ENCODE assay signal across 8 cellular contexts in the genomic region with DNA sequence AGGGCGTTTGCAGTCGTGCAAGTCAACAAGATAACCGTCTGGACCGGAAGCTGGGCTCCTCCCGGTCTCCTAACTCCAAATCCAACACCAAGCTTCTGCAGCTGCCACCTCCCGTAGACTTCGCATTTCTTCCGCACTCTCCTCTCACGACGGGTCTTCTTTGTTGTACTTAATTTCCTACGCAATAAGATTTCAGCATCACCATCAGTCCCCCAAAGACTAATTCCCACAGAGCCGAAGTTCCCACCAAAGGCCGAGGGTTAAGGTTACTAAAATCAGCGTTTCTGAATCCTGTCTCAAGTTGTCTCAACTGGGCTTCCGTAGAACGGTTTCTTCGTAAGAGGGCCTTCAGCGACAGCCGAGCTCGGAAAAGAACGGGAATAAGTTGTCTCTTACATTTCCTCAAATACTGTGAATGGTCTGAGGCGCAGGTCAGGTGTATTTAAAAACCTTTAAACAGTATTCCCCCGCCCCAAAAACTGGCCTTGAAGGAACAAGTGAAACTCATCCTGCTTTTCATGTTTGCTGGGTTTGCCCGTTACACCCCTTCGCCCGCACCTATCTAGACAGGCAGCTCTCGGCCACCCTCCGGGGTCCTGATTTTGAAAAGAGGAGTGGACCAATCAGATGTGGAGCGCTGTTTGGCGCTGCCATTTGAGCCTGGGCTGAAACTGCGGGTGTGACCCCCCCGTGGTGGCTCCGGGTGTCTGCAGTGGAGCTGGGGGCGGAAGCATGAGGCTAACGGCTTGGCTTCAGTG.
A peak's percentile ranks its signal among the peaks of the same experiment; 100 is the strongest.
DNase-seq lines count a peak whose midpoint lies in the region; ATAC-seq and TF ChIP-seq lines count a peak whose summit lies in the region.
"Not testable (repeated sequence)": the region's sequence is repeated elsewhere in the genome, so short reads cannot be mapped to it uniquely, and the experiment has no call there.

TSS of gene ARHGAP11B (plus strand) at position 693 of the 758 bp plus-strand sequence.

- peak; percentile 15 for TF ChIP-seq POLR2A in GM19099 (IDR thresholded peaks at IDR 0.05; ENCODE audit: extremely low read depth, insufficient read length, low read depth)

- peaks cover 14% of the 10 kb centered on the region for H3K4me1 ChIP-seq in RWPE2 (ENCODE audit: insufficient read depth, poor library complexity, severe bottlenecking)
- not testable (repeated sequence) for H3K4me1 ChIP-seq in mucosa of descending colon (ENCODE audit: low read depth)

- H3K36me3 ChIP-seq in RWPE2 (ENCODE audit: low read depth), result peaks cover 25% of the 10 kb centered on the region
- not testable (repeated sequence) for H3K36me3 ChIP-seq in mucosa of descending colon (ENCODE audit: low read depth)

- intact Hi-C loops in mucosa of descending colon (cut with DNase I, micrococcal nuclease), result not testable (repeated sequence)

- peak; percentile 86 for DNase-seq in AG20443 (ENCODE audit: low spot score)
- peak; percentile 99 for DNase-seq in RWPE2 (ENCODE audit: low spot score)
- peak; percentile 96 for DNase-seq in activated naive CD4-positive, alpha-beta T cell treated with Interleukin-2 at 50 U/mL for 16 hours
- peak; percentile 100 for DNase-seq in fibroblast of peridontal ligament (ENCODE audit: extremely low read depth)
- DNase-seq in mucosa of descending colon, result peak; percentile 95 to 98 (median 96)
- peak; percentile 90 to 95 (median 90) for DNase-seq in stimulated activated CD4-positive, alpha-beta T cell treated with anti-CD3 and anti-CD28 coated beads, TNF-alpha, amount 100 ng/mL, for 24 hours (ENCODE audit: low read depth in 3 of 3)

- H3K9me3 ChIP-seq in RWPE2 (ENCODE audit: severe bottlenecking); mucosa of descending colon: not testable (repeated sequence)

- peak; percentile 93 for ATAC-seq in HG03066 (IDR thresholded peaks at IDR 0.05; ENCODE audit: low read depth, unreplicated experiment)
- ATAC-seq in RWPE2 (ENCODE audit: low read depth), result peak; percentile 95
- peak; percentile 98 for ATAC-seq in mucosa of descending colon

- peak within 1 kb of the TSS; percentile 83 for H3K27ac ChIP-seq in RWPE2 (ENCODE audit: poor library complexity, severe bottlenecking)

- not testable (repeated sequence) for TF ChIP-seq CTCF in RWPE2 (IDR thresholded peaks at IDR 0.05; ENCODE audit: poor library complexity, severe bottlenecking); mucosa of descending colon (IDR thresholded peaks at IDR 0.05)

- H3K4me3 ChIP-seq in RWPE2 (ENCODE audit: severe bottlenecking) (peak within 1 kb of the TSS; percentile 59), mucosa of descending colon (peak within 1 kb of the TSS; percentile 44)

- H3K27me3 ChIP-seq in RWPE2 (ENCODE audit: insufficient read depth, poor library complexity, severe bottlenecking), result not testable (repeated sequence)

Comparison
In these comparisons a context has a peak if more than half of its experiments do, and no peak if none do; other contexts are left out.
1. Peak in every context shown above with its lines: DNase-seq, ATAC-seq, H3K4me3 ChIP-seq and H3K27ac ChIP-seq.